In genomic region chr2:9380702-9381628, GRCh38 we compare ENCODE assay signal across 1 cellular context.
TF ChIP-seq lines count a peak whose summit lies in the region.

No MANE protein-coding gene starts in this region.

TF ChIP-seq in HCT116, 20 proteins besides CTCF, POLR2A, EP300 and RAD21 (continued from another document):
- no peak for TF ChIP-seq ATF3 (IDR thresholded peaks at IDR 0.05)
